Comparison of ENCODE assay signal across 9 cellular contexts in genomic region chr4:149897784-149898183, GRCh38.
DNase-seq lines count a peak whose midpoint lies in the region; ATAC-seq, FAIRE-seq and TF ChIP-seq lines count a peak whose summit lies in the region.
"Had no signal": no experiment of that assay in that cellular context is flagged by ENCODE, and none has a peak within 500 bp of the region (broad histone marks: within the 10 kb centered on the region; RNA-seq: fewer than 3 reads in every experiment).

No MANE protein-coding gene starts in this region.

- FAIRE-seq in pancreas (lab: Jason Lieb, UNC), result no peak

- no peak overlapping the region for H2AFZ ChIP-seq in mammary epithelial cell (ENCODE audit: low read depth, low read length)

- H4K20me1 ChIP-seq in mammary epithelial cell (ENCODE audit: insufficient read depth, low read length), result no peaks in the 10 kb centered on the region
- H4K20me1 ChIP-seq: BLaER1 treated with 17β-estradiol and CSF1 and Interleukin-3, amounts not matched to agents 10 nM and 100 nM had no signal

- ATAC-seq in pancreas (peak in 3 of 4 donors; percentile 37 to 54 (median 53)), GM21360 (IDR thresholded peaks at IDR 0.05; ENCODE audit: unreplicated experiment) (no peak)

- no peaks in the 10 kb centered on the region for H3K9me3 Mint-ChIP-seq in glutamatergic neuron (ENCODE audit: unreplicated experiment)

- H3K27me3 Mint-ChIP-seq in glutamatergic neuron (ENCODE audit: unreplicated experiment), result no peaks in the 10 kb centered on the region

- H3K4me3 ChIP-seq in mammary epithelial cell (replicated peaks in 1 of 3; ENCODE audit: insufficient read depth in 1 of 3, low read depth in 2 of 3, low read length in 3 of 3), result no peak overlapping the region
- no peak overlapping the region for H3K4me3 ChIP-seq in pancreas
- H3K4me3 ChIP-seq: BLaER1 treated with 17β-estradiol and CSF1 and Interleukin-3, amounts not matched to agents 10 nM and 100 nM had no signal

- no peak overlapping the region for H3K27ac Mint-ChIP-seq in glutamatergic neuron (ENCODE audit: unreplicated experiment)

- peaks cover 2% of the 10 kb centered on the region for H3K27me3 ChIP-seq in mammary epithelial cell (ENCODE audit: insufficient read depth, low read length)
- peaks cover 0 to 5% (median 0%) of the 10 kb centered on the region in 4 donors for H3K27me3 ChIP-seq in pancreas
- H3K27me3 ChIP-seq: BLaER1 treated with 17β-estradiol and CSF1 and Interleukin-3, amounts not matched to agents 10 nM and 100 nM had no signal

- H3K9ac ChIP-seq in mammary epithelial cell (ENCODE audit: insufficient read depth, low read length), result no peak overlapping the region

- in situ Hi-C loops in KBM-7 (cut with MboI; ENCODE audit: low pct_unique_long_range_greater_than_20kb, low sequenced_read_pairs) (no loop called here), mammary epithelial cell (cut with MboI; ENCODE audit: low sequenced_read_pairs in 2 of 2) (loop anchor here in 1 of 2 donors (10.0 kb wide), 1 partner anchor 523 kb away; no protein-coding TSS in a partner anchor)

- peaks cover 2% of the 10 kb centered on the region for H3K4me1 Mint-ChIP-seq in glutamatergic neuron (ENCODE audit: low read depth, unreplicated experiment)

- no peak overlapping the region for H3K4me2 ChIP-seq in mammary epithelial cell (ENCODE audit: insufficient read depth, low read depth, low read length)
- H3K4me2 ChIP-seq: BLaER1 treated with 17β-estradiol and CSF1 and Interleukin-3, amounts not matched to agents 10 nM and 100 nM had no signal

- H3K4me3 Mint-ChIP-seq in glutamatergic neuron (ENCODE audit: unreplicated experiment), result no peak overlapping the region

- TF ChIP-seq CTCF in mammary epithelial cell (conservative IDR thresholded peaks at IDR 0.05 in 1 of 2, IDR thresholded peaks at IDR 0.05 in 1 of 2; ENCODE audit: extremely low read depth in 1 of 2, insufficient read depth in 1 of 2, low read depth in 1 of 2, low read length in 2 of 2) (peak in 1 of 2 donors; percentile 49), pancreas (IDR thresholded peaks at IDR 0.05) (peak in 3 of 4 donors; percentile 7 to 11 (median 7)), glutamatergic neuron (IDR thresholded peaks at IDR 0.05; ENCODE audit: partially characterized antibody, unreplicated experiment) (no peak)

- DNase-seq in NCI-H1417 (lab: John Stamatoyannopoulos, UW) (peak in 2 of 3 experiments; percentile 4 to 58), NCI-H1417 treated with DMSO at 0.1 percent for 48 hours (lab: John Stamatoyannopoulos, UW) (no peak), KBM-7 (peak; percentile 35), mammary epithelial cell (peak; percentile 6), pancreas (no peak), DMS79 treated with DMSO at 0.1 percent for 48 hours (lab: John Stamatoyannopoulos, UW) (no peak), glutamatergic neuron (no peak)

- no peaks in the 10 kb centered on the region for H3K36me3 ChIP-seq in mammary epithelial cell (ENCODE audit: insufficient read depth, low read length)
- H3K36me3 ChIP-seq in pancreas, result no peaks in the 10 kb centered on the region
- H3K36me3 ChIP-seq: BLaER1 treated with 17β-estradiol and CSF1 and Interleukin-3, amounts not matched to agents 10 nM and 100 nM had no signal

- H3K9me3 ChIP-seq in mammary epithelial cell (replicated peaks; ENCODE audit: insufficient read depth, low read length) (no peaks in the 10 kb centered on the region), pancreas (no peaks in the 10 kb centered on the region)
- H3K9me3 ChIP-seq: BLaER1 treated with 17β-estradiol and CSF1 and Interleukin-3, amounts not matched to agents 10 nM and 100 nM had no signal

- intact Hi-C loops in mammary epithelial cell (cut with micrococcal nuclease), result loop anchor here (1.0 to 10.0 kb wide), 2 partner anchors 253 to 633 kb away; no protein-coding TSS in a partner anchor
- intact Hi-C loops in pancreas (cut with DNase I), result loop anchor here in 1 of 3 donors (5.0 kb wide), 1 partner anchor 525 kb away; no protein-coding TSS in a partner anchor

- H3K79me2 ChIP-seq in mammary epithelial cell (ENCODE audit: insufficient read depth, low read length), result no peaks in the 10 kb centered on the region

- no peaks in the 10 kb centered on the region for H3K4me1 ChIP-seq in mammary epithelial cell (ENCODE audit: insufficient read depth, low read length)
- no peaks in the 10 kb centered on the region for H3K4me1 ChIP-seq in pancreas

- H3K27ac ChIP-seq in mammary epithelial cell (ENCODE audit: insufficient read depth, low read depth, low read length) (no peak overlapping the region), pancreas (no peak overlapping the region)
- H3K27ac ChIP-seq: BLaER1 treated with 17β-estradiol and CSF1 and Interleukin-3, amounts not matched to agents 10 nM and 100 nM had no signal

- CTCF ChIA-PET in mammary epithelial cell (lab: Charles Lee; ENCODE audit: low non-redundant PET), result no interaction called here

- H3K36me3 Mint-ChIP-seq in glutamatergic neuron (ENCODE audit: unreplicated experiment), result no peaks in the 10 kb centered on the region

- no TSS peak for BruUV-seq in mammary epithelial cell (replicated peaks; lab: Mats Ljungman, UMichigan)

- dilution Hi-C loops in mammary epithelial cell (cut with HindIII; ENCODE audit: low sequenced_read_pairs), result no loop called here

Comparison
In these comparisons a context has a peak if more than half of its experiments do, and no peak if none do; other contexts are left out.
1. DNase-seq: peak in NCI-H1417 (2 of 3), KBM-7 (single experiment) and mammary epithelial cell (single experiment); none in NCI-H1417 treated with DMSO at 0.1 percent for 48 hours (single experiment), pancreas (0 of 6), DMS79 treated with DMSO at 0.1 percent for 48 hours (single experiment) and glutamatergic neuron (single experiment).